30 cellular contexts compared by ENCODE assay signal in genomic region chr2:113920996-113921395, GRCh38. TPM values are rescaled to one million over a fixed set of nuclear protein-coding genes. Genes with fewer than 3 reads are reported as not detected.
A peak's percentile ranks its signal among the peaks of the same experiment; 100 is the strongest.
DNase-seq lines count a peak whose midpoint lies in the region; ATAC-seq and TF ChIP-seq lines count a peak whose summit lies in the region.
"Had no signal": no experiment of that assay in that cellular context is flagged by ENCODE, and none has a peak within 500 bp of the region (broad histone marks: within the 10 kb centered on the region; RNA-seq: fewer than 3 reads in every experiment).

No MANE protein-coding gene starts in this region.

- H2BK5ac ChIP-seq in trophoblast cell (ENCODE audit: low read depth, low read length, poor library complexity) = no peak overlapping the region

- no peak overlapping the region for H3K18ac ChIP-seq in trophoblast cell (ENCODE audit: low read length)

- H3K4me3 ChIP-seq in GM23248 = no peak overlapping the region
- H3K4me3 ChIP-seq in astrocyte of the spinal cord (ENCODE audit: low read depth, low read length) = no peak overlapping the region
- no peak overlapping the region for H3K4me3 ChIP-seq in aorta (ENCODE audit: low read length in 2 of 2)
- no peak overlapping the region for H3K4me3 ChIP-seq in trophoblast cell (ENCODE audit: low read depth, low read length)
- H3K4me3 ChIP-seq: dorsolateral prefrontal cortex, HAP-1, PC-9, SK-N-MC, skin epidermis, testis had no signal

- H2AFZ ChIP-seq in GM23248 (no peak overlapping the region), trophoblast cell (ENCODE audit: insufficient read depth, low read length, poor library complexity) (no peak overlapping the region)
- H2AFZ ChIP-seq: parathyroid adenoma, PC-9 had no signal

- peaks cover 20% of the 10 kb centered on the region; the same call in 1 of the 2 replicates for H4K20me1 ChIP-seq in GM23248 (ENCODE audit: insufficient read depth)

- H3K4me2 ChIP-seq in GM23248 (ENCODE audit: unreplicated experiment) (no peak overlapping the region), trophoblast cell (ENCODE audit: low read length) (no peak overlapping the region)
- H3K4me2 ChIP-seq: PC-9 had no signal

- H4K12ac ChIP-seq in trophoblast cell (ENCODE audit: low read depth, low read length) = no peak overlapping the region

- no peaks in the 10 kb centered on the region for H3K9me2 ChIP-seq in GM23248 (ENCODE audit: insufficient read depth)

- peaks cover 14% of the 10 kb centered on the region for H3F3A ChIP-seq in GM23248 (ENCODE audit: insufficient read depth)

- H3K79me2 ChIP-seq in GM23248 (ENCODE audit: insufficient read depth) (peaks cover 100% of the 10 kb centered on the region), trophoblast cell (ENCODE audit: control insufficient read depth, insufficient read depth, low read length, poor library complexity) (peaks cover 2% of the 10 kb centered on the region)

- peaks cover 38% of the 10 kb centered on the region for H3K4me1 Mint-ChIP-seq in activated CD8-positive, alpha-beta memory T cell treated with anti-CD3 and anti-CD28 coated beads, Interleukin-2, amount 10 ng/mL, durations not matched to agents 7 days and 5 days
- H3K4me1 Mint-ChIP-seq in osteocyte (ENCODE audit: unreplicated experiment) = peaks cover 11% of the 10 kb centered on the region
- H3K4me1 Mint-ChIP-seq: brain had no signal

- in situ Hi-C loops in GM23248 (cut with MboI) (no loop called here), astrocyte of the spinal cord (cut with HindIII; ENCODE audit: low sequenced_read_pairs) (no loop called here)

- 15 to 19% methylated on average over 3 of the region's 3 CpGs for WGBS in GM23248 (ENCODE audit: low coverage in 1 of 2, low lambda C conversion rate in 2 of 2, missing lambda C conversion rate in 2 of 2), 2 experiments
- 19 to 20% methylated on average over 3 of the region's 3 CpGs for WGBS in aorta, 2 donors
- no CpG with 5 or more reads among the region's 3 CpGs for WGBS in trophoblast cell (ENCODE audit: extremely low coverage, insufficient coverage, insufficient read length)

- no peak overlapping the region for H2BK12ac ChIP-seq in trophoblast cell (ENCODE audit: low read length)

- H3K9ac ChIP-seq in GM23248 = no peak overlapping the region
- no peak overlapping the region for H3K9ac ChIP-seq in trophoblast cell (ENCODE audit: low read length)
- H3K9ac ChIP-seq: parathyroid adenoma had no signal

- H4K91ac ChIP-seq in trophoblast cell (ENCODE audit: low read depth, low read length) = no peak overlapping the region

- H4K8ac ChIP-seq in trophoblast cell (ENCODE audit: low read depth, low read length) = no peak overlapping the region

- ATAC-seq in activated CD8-positive, alpha-beta memory T cell treated with anti-CD3 and anti-CD28 coated beads, Interleukin-2, amount 10 ng/mL, durations not matched to agents 7 days and 5 days = no peak
- no peak for ATAC-seq in aorta (ENCODE audit: low FRiP score)

- no peak overlapping the region for H3K27ac ChIP-seq in GM23248
- no peak overlapping the region for H3K27ac ChIP-seq in aorta (ENCODE audit: low read depth in 1 of 2, low read length in 2 of 2)
- H3K27ac ChIP-seq in trophoblast cell (ENCODE audit: low read depth, low read length) = no peak overlapping the region
- H3K27ac ChIP-seq: dorsolateral prefrontal cortex, parathyroid adenoma, PC-9, SK-N-MC, skin epidermis, testis had no signal

- peak overlapping the region; percentile 20 for H3K27ac Mint-ChIP-seq in activated CD8-positive, alpha-beta memory T cell treated with anti-CD3 and anti-CD28 coated beads, Interleukin-2, amount 10 ng/mL, durations not matched to agents 7 days and 5 days
- H3K27ac Mint-ChIP-seq in osteocyte (ENCODE audit: unreplicated experiment) = peak overlapping the region; percentile 56
- H3K27ac Mint-ChIP-seq: brain; CD4-positive, alpha-beta T cell had no signal

- H3K27me3 ChIP-seq in GM23248 (replicated peaks; ENCODE audit: insufficient read depth) (no peaks in the 10 kb centered on the region), aorta (ENCODE audit: control insufficient read depth in 1 of 2, insufficient read depth in 2 of 2, low read length in 1 of 2) (no peaks in the 10 kb centered on the region), trophoblast cell (ENCODE audit: insufficient read depth, low read length) (no peaks in the 10 kb centered on the region)
- H3K27me3 ChIP-seq: dorsolateral prefrontal cortex, testis had no signal

- H3K4me1 ChIP-seq in GM23248 (ENCODE audit: insufficient read depth) (peaks cover 12% of the 10 kb centered on the region), aorta (ENCODE audit: control insufficient read depth in 1 of 2, insufficient read depth in 2 of 2, low read length in 2 of 2) (peaks cover 0 to 6% of the 10 kb centered on the region in 2 donors), trophoblast cell (ENCODE audit: control insufficient read depth in 1 of 2, insufficient read depth in 2 of 2, low read length in 2 of 2) (no peaks in the 10 kb centered on the region)
- H3K4me1 ChIP-seq: HAP-1, parathyroid adenoma, testis had no signal

- DNase-seq in activated CD8-positive, alpha-beta memory T cell treated with anti-CD3 and anti-CD28 coated beads, Interleukin-2, amount 10 ng/mL, durations not matched to agents 7 days and 5 days = no peak
- no peak for DNase-seq in activated CD8-positive, alpha-beta memory T cell treated with anti-CD3 and anti-CD28 coated beads, Interleukin-2, amount 50 U/mL, for 4 hours
- peak; percentile 42 for DNase-seq in GM23248
- DNase-seq in astrocyte of the spinal cord (ENCODE audit: low read depth, low spot score) = peak; percentile 42
- no peak for DNase-seq in osteocyte (ENCODE audit: extremely low spot score, unreplicated experiment)
- DNase-seq in aorta = no peak
- no peak for DNase-seq in trophoblast cell
- DNase-seq in GM20000 (ENCODE audit: low spot score) = no peak
- DNase-seq: 8988T; activated CD4-positive, alpha-beta T cell treated with anti-CD3 and anti-CD28 coated beads, Interleukin-2, amount 50 U/mL, for 48 hours; activated CD4-positive, CD25-positive, alpha-beta regulatory T cell treated with anti-CD3 and anti-CD28 coated beads, Interleukin-2, amount 50 U/mL, for 72 hours; activated effector memory CD4-positive, alpha-beta T cell treated with Interleukin-2 at 50 U/mL for 16 hours; activated naive CD8-positive, alpha-beta T cell treated with anti-CD3 and anti-CD28 coated beads, Interleukin-2, amount 10 ng/mL, durations not matched to agents 7 days and 5 days; CD4-positive, alpha-beta T cell; dorsolateral prefrontal cortex; hypothalamus; mammary epithelial cell; NCI-H1417 treated with DMSO at 0.1 percent for 48 hours; NCI-H2081; NCI-H226; NCI-H526 treated with DMSO at 0.1 percent for 48 hours; PC-9; stimulated activated naive CD4-positive, alpha-beta T cell treated with Interleukin-2 at 50 U/mL for 16 hours; T-helper 2 cell; testis had no signal

- H3K27me3 Mint-ChIP-seq in activated CD8-positive, alpha-beta memory T cell treated with anti-CD3 and anti-CD28 coated beads, Interleukin-2, amount 10 ng/mL, durations not matched to agents 7 days and 5 days = no peaks in the 10 kb centered on the region
- H3K27me3 Mint-ChIP-seq in osteocyte (ENCODE audit: unreplicated experiment) = no peaks in the 10 kb centered on the region
- H3K27me3 Mint-ChIP-seq: activated naive CD8-positive, alpha-beta T cell treated with anti-CD3 and anti-CD28 coated beads, Interleukin-2, amount 10 ng/mL, durations not matched to agents 7 days and 5 days; brain; CD4-positive, alpha-beta T cell had no signal

- CTCF ChIA-PET in activated CD8-positive, alpha-beta memory T cell treated with anti-CD3 and anti-CD28 coated beads, Interleukin-2, amount 10 ng/mL, durations not matched to agents 7 days and 5 days (lab: Charles Lee) = interaction anchor here (1.5 kb wide), 1 partner anchor 13 kb away, joined by 3 read pairs; no protein-coding TSS in a partner anchor

- H2AK5ac ChIP-seq in trophoblast cell (ENCODE audit: low read length) = no peak overlapping the region

- no peak overlapping the region for H2BK120ac ChIP-seq in trophoblast cell (ENCODE audit: insufficient read depth, low read length, poor library complexity)

- H3K14ac ChIP-seq in trophoblast cell (ENCODE audit: low read length) = no peak overlapping the region

- H3K4ac ChIP-seq in trophoblast cell (ENCODE audit: low read depth, low read length) = no peak overlapping the region

- H3K36me3 ChIP-seq in GM23248 (ENCODE audit: low read depth) (peaks cover 54% of the 10 kb centered on the region), aorta (ENCODE audit: control insufficient read depth in 1 of 2, insufficient read depth in 2 of 2, low read length in 1 of 2) (peaks cover 0 to 5% of the 10 kb centered on the region in 2 donors), trophoblast cell (ENCODE audit: control insufficient read depth in 1 of 2, insufficient read depth in 2 of 2, low read length in 2 of 2) (peaks cover 6 to 8% of the 10 kb centered on the region in 2 experiments)

- intact Hi-C loops in aorta (cut with DNase I) = no loop called here

- no peaks in the 10 kb centered on the region for H3K9me3 ChIP-seq in GM23248 (ENCODE audit: low read depth)
- H3K9me3 ChIP-seq in aorta (ENCODE audit: control insufficient read depth, low read length) = no peaks in the 10 kb centered on the region
- no peaks in the 10 kb centered on the region for H3K9me3 ChIP-seq in trophoblast cell (ENCODE audit: insufficient read depth, low read depth, low read length)
- H3K9me3 ChIP-seq: HAP-1, testis had no signal

- H3K23ac ChIP-seq in trophoblast cell (ENCODE audit: low read length) = no peak overlapping the region

- no peaks in the 10 kb centered on the region for H3K79me1 ChIP-seq in trophoblast cell (ENCODE audit: low read length)

- no peak for TF ChIP-seq CTCF in astrocyte of the spinal cord (IDR thresholded peaks at IDR 0.05; ENCODE audit: low read depth, low read length)
- no peak for TF ChIP-seq CTCF in osteocyte (IDR thresholded peaks at IDR 0.05)
- no peak for TF ChIP-seq CTCF in GM20000 (IDR thresholded peaks at IDR 0.05; ENCODE audit: extremely low read depth, missing control alignments)

- no peak overlapping the region for H3K4me3 Mint-ChIP-seq in activated CD8-positive, alpha-beta memory T cell treated with anti-CD3 and anti-CD28 coated beads, Interleukin-2, amount 10 ng/mL, durations not matched to agents 7 days and 5 days
- H3K4me3 Mint-ChIP-seq in osteocyte (ENCODE audit: unreplicated experiment) = no peak overlapping the region
- H3K4me3 Mint-ChIP-seq: activated naive CD8-positive, alpha-beta T cell treated with anti-CD3 and anti-CD28 coated beads, Interleukin-2, amount 10 ng/mL, durations not matched to agents 7 days and 5 days; brain; CD4-positive, alpha-beta T cell had no signal

- no peaks in the 10 kb centered on the region for H3K9me3 Mint-ChIP-seq in activated CD8-positive, alpha-beta memory T cell treated with anti-CD3 and anti-CD28 coated beads, Interleukin-2, amount 10 ng/mL, durations not matched to agents 7 days and 5 days (ENCODE audit: low read depth)
- H3K9me3 Mint-ChIP-seq in osteocyte (ENCODE audit: unreplicated experiment) = no peaks in the 10 kb centered on the region
- H3K9me3 Mint-ChIP-seq: activated naive CD8-positive, alpha-beta T cell treated with anti-CD3 and anti-CD28 coated beads, Interleukin-2, amount 10 ng/mL, durations not matched to agents 7 days and 5 days; brain; CD4-positive, alpha-beta T cell had no signal

- peaks cover 45% of the 10 kb centered on the region for H3K36me3 Mint-ChIP-seq in activated CD8-positive, alpha-beta memory T cell treated with anti-CD3 and anti-CD28 coated beads, Interleukin-2, amount 10 ng/mL, durations not matched to agents 7 days and 5 days
- H3K36me3 Mint-ChIP-seq in osteocyte (ENCODE audit: unreplicated experiment) = peaks cover 38% of the 10 kb centered on the region

RNA-seq across cellular contexts. Expression of gene ACTR3, which starts 31.1 kb away (rescaled TPM):
- total RNA-seq in activated CD8-positive, alpha-beta memory T cell treated with anti-CD3 and anti-CD28 coated beads, Interleukin-2, amount 10 ng/mL, durations not matched to agents 7 days and 5 days = 100 to 1,000 TPM; 511 to 626 TPM
- 343 and 410 TPM in 2 replicates for total RNA-seq in GM23248 (2014; rRNA removed; shearing (Covaris generic))
- polyA plus RNA-seq in GM23248 (2016; fragmentation: Nextera tagmentation; extraction: Ambion mirVana) (361 and 377 TPM in 2 replicates), aorta (100 to 1,000 TPM in 1 of 2 donors, 10 to 100 TPM in 1; 66.3 to 126 TPM)
- total RNA-seq in osteocyte (255 and 265 TPM in 2 replicates), aorta (100 to 1,000 TPM; 222 to 318 TPM)
- 203 and 209 TPM in 2 replicates for polyA plus RNA-seq in trophoblast cell (2013)

Comparison
In these comparisons a context has a peak if more than half of its experiments do, and no peak if none do; other contexts are left out.
1. DNase-seq: peak in GM23248 (single experiment) and astrocyte of the spinal cord (single experiment); none in activated CD8-positive, alpha-beta memory T cell treated with anti-CD3 and anti-CD28 coated beads, Interleukin-2, amount 10 ng/mL, durations not matched to agents 7 days and 5 days (single experiment), activated CD8-positive, alpha-beta memory T cell treated with anti-CD3 and anti-CD28 coated beads, Interleukin-2, amount 50 U/mL, for 4 hours (single experiment), osteocyte (single experiment), aorta (0 of 2), trophoblast cell (0 of 2) and GM20000 (single experiment).